In the genomic region with DNA sequence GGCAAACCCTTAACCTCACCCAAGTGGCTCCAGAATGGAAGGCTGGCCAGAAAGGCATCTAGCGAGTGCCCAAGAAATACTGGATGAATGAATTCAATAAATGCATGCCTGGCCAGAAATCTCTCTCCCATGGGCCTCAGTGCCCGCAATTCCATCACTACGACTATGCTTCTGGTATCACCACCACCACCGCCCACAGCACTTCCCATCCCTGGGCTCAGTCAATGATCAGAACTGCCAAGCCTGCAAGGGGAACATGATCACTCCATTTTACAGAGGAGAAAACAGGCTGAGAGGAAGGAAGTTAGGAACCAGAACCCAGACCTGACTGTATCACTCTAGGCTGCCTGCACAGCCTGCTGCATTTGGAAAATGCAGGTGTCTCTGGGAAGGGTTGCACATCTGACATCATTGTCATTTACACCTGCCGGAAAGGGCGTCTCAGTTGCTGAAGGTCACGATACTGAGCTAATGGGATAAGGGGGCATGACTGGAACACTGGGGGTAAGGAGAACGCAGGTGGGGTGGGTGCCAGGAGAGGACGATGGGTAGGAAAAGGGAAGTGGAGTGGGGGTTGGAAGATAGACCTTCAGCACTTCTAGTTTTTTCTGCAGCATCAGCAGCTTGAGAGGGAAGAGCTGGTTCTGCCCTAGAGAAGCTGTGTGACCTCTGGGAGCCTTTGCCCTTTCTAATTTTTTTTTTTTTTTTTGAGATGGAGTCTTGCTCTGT, we compare ENCODE assay signal across 1 cellular context.
TF ChIP-seq lines count a peak whose summit lies in the region.

No MANE protein-coding gene starts in this region.

TF ChIP-seq in HepG2, 621 proteins besides CTCF, POLR2A, EP300 and RAD21:
- peak; percentile 37 to 52; a peak in 3 of 4 replicates for TF ChIP-seq MAFK (conservative IDR thresholded peaks at IDR 0.05 in 1 of 2, IDR thresholded peaks at IDR 0.05 in 1 of 2; ENCODE audit: low read length in 2 of 2)
- TF ChIP-seq MAFF (IDR thresholded peaks at IDR 0.05; ENCODE audit: low read depth, low read length) = 0 out of 2 replicates have a peak, but pooled peaks have one; percentile 4
- TF ChIP-seq DPF2 (CRISPR knock-in tag; IDR thresholded peaks at IDR 0.05; ENCODE audit: borderline replicate concordance, low read depth) = no peak
- TF ChIP-seq ZFP36L2 (CRISPR knock-in tag; IDR thresholded peaks at IDR 0.05) = no peak
TF ChIP-seq in HepG2: peak in this region for 2.
